ENCODE assay signal across 2 cellular contexts in genomic region chr21:28883931-28884330, GRCh38.
TF ChIP-seq lines count a peak whose summit lies in the region.

No MANE protein-coding gene starts in this region.

TF ChIP-seq in SK-N-SH, 30 proteins besides CTCF, POLR2A, EP300 and RAD21 (continued from another document):
- TF ChIP-seq POLR2AphosphoS5 (IDR thresholded peaks at IDR 0.05; ENCODE audit: low read depth, low read length) (no peak), EZH2phosphoT487 (IDR thresholded peaks at IDR 0.05; ENCODE audit: borderline replicate concordance, low read depth) (no peak), NRF1 (IDR thresholded peaks at IDR 0.05; ENCODE audit: low read depth, low read length) (no peak), TAF1 (IDR thresholded peaks at IDR 0.05; ENCODE audit: borderline replicate concordance, low read depth, low read length) (no peak), PBX3 (IDR thresholded peaks at IDR 0.05) (no peak), RFX5 (IDR thresholded peaks at IDR 0.05; ENCODE audit: low read length) (no peak), GATA2 (CRISPR knock-in tag; IDR thresholded peaks at IDR 0.05) (no peak), MAX (IDR thresholded peaks at IDR 0.05; ENCODE audit: low read depth) (no peak), FOXJ3 (CRISPR knock-in tag; IDR thresholded peaks at IDR 0.05) (no peak)

TF ChIP-seq in SK-N-SH treated with all-trans-retinoic acid at 6 μM for 48 hours, 23 proteins besides CTCF, POLR2A, EP300 and RAD21 (continued from another document):
- TF ChIP-seq TSHZ2 (CRISPR knock-in tag; IDR thresholded peaks at IDR 0.05), result no peak
- TF ChIP-seq GLIS3 (CRISPR knock-in tag; IDR thresholded peaks at IDR 0.05), result no peak
- no peak for TF ChIP-seq ZNF565 (CRISPR knock-in tag; conservative IDR thresholded peaks at IDR 0.05; ENCODE audit: low read depth)
